9 cellular contexts compared by ENCODE assay signal in the genomic region with DNA sequence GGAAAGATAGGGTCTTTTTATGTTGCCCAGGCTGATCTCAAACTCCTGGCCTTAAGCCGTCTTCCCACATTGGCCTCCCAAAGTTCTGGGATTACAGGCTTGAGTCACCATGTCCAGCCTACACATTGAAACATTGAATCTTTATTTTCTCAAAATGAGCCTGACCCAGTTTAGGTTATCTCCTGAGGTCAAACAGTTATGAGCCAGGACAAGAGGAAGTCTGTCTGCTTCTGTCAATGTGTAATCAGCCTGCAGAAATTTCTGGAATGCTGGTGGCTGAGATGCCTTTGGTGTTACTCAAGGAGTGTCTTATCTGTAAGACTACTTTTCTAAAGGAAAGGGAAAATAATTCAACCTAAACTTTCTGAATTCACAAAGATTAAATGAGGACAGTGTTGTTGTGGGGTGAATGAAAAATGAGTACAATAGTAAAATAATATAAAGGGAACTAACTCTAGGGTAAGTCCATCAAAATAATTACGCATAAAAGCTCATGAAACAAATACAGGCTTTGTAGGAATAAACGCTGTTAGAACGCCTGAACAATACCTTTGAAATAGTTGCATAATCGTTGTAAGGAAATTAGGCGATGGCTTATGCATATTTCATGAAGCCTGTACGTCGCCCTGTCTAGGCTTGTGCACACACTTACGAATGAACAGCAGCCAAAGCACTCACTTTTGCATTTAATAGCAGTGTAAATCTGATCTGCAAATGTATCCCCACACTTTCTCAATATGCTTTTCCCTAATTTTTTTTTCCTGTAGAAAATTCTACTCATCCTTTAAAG.
A peak's percentile ranks its signal among the peaks of the same experiment; 100 is the strongest.
DNase-seq lines count a peak whose midpoint lies in the region; FAIRE-seq and TF ChIP-seq lines count a peak whose summit lies in the region.
"Had no signal": no experiment of that assay in that cellular context is flagged by ENCODE, and none has a peak within 500 bp of the region (broad histone marks: within the 10 kb centered on the region; RNA-seq: fewer than 3 reads in every experiment).

No MANE protein-coding gene starts in this region.

- no peak for TF ChIP-seq CTCF in bronchial epithelial cell (IDR thresholded peaks at IDR 0.05; ENCODE audit: insufficient read depth, low read length, severe bottlenecking)
- no peak for TF ChIP-seq CTCF in liver (IDR thresholded peaks at IDR 0.05; ENCODE audit: low read depth, low read length, missing input control)
- TF ChIP-seq CTCF in uterus (IDR thresholded peaks at IDR 0.05) = no peak

- 70% methylated on average over 9 of the region's 9 CpGs for WGBS in liver

- FAIRE-seq in bronchial epithelial cell (lab: Jason Lieb, UNC) = peak; percentile 88

- no peaks in the 10 kb centered on the region for H3K27me3 ChIP-seq in bronchial epithelial cell (ENCODE audit: control insufficient read depth, insufficient read depth, low read length)
- no peaks in the 10 kb centered on the region for H3K27me3 ChIP-seq in liver (ENCODE audit: control insufficient read depth in 4 of 4, insufficient read depth in 4 of 4, low read length in 3 of 4)
- H3K27me3 ChIP-seq in uterus = no peaks in the 10 kb centered on the region

- no peak for TF ChIP-seq POLR2A in uterus (IDR thresholded peaks at IDR 0.05)

- TF ChIP-seq RAD21 in Ishikawa (IDR thresholded peaks at IDR 0.05; ENCODE audit: low read depth) (no peak), liver (IDR thresholded peaks at IDR 0.05) (no peak)

- no peak overlapping the region for H3K9ac ChIP-seq in liver (ENCODE audit: low read depth in 1 of 2, low read length in 2 of 2)

- TF ChIP-seq EP300 in Ishikawa (IDR thresholded peaks at IDR 0.05; ENCODE audit: borderline replicate concordance) = no peak

- intact Hi-C loops in uterus (cut with DNase I; ENCODE audit: low total_unique reads) = no loop called here

- H3K4me1 ChIP-seq in liver (ENCODE audit: control insufficient read depth in 4 of 4, insufficient read depth in 4 of 4, low read length in 3 of 4) = peaks cover 0 to 4% (median 0%) of the 10 kb centered on the region in 4 donors
- no peaks in the 10 kb centered on the region for H3K4me1 ChIP-seq in uterus

- H3K27ac ChIP-seq in liver (ENCODE audit: low read depth in 1 of 2, low read length in 2 of 2) (no peak overlapping the region), uterus (no peak overlapping the region)

- no peaks in the 10 kb centered on the region for H3K36me3 ChIP-seq in bronchial epithelial cell (ENCODE audit: control insufficient read depth, insufficient read depth, low read length)
- no peaks in the 10 kb centered on the region for H3K36me3 ChIP-seq in liver (ENCODE audit: control insufficient read depth in 4 of 4, insufficient read depth in 3 of 4, low read depth in 1 of 4, low read length in 3 of 4)
- H3K36me3 ChIP-seq in uterus = no peaks in the 10 kb centered on the region

- H3K4me3 ChIP-seq in bronchial epithelial cell (ENCODE audit: low read depth, low read length) (no peak overlapping the region), liver (ENCODE audit: low read depth in 1 of 3, low read length in 3 of 3) (no peak overlapping the region), uterus (no peak overlapping the region)

- H3K9me3 ChIP-seq in liver (ENCODE audit: control insufficient read depth in 4 of 4, low read length in 3 of 4) (no peaks in the 10 kb centered on the region), uterus (no peaks in the 10 kb centered on the region)

- DNase-seq in AG08396 (ENCODE audit: low spot score) (peak; percentile 41), bronchial epithelial cell (ENCODE audit: low read depth) (peak; percentile 98), NCI-H446 (lab: John Stamatoyannopoulos, UW) (no peak), germinal center (ENCODE audit: low spot score) (no peak), uterus (no peak)
- no peak for DNase-seq in activated CD4-positive, alpha-beta T cell treated with anti-CD3 and anti-CD28 coated beads for 1 hour
- DNase-seq: activated naive CD8-positive, alpha-beta T cell treated with anti-CD3 and anti-CD28 coated beads for 36 hours had no signal

TF ChIP-seq in Ishikawa, 13 proteins besides CTCF, POLR2A, EP300 and RAD21:
- TF ChIP-seq EGR1 (IDR thresholded peaks at IDR 0.05) (no peak), TEAD4 (IDR thresholded peaks at IDR 0.05) (peak; percentile 66), CREB1 (IDR thresholded peaks at IDR 0.05; ENCODE audit: low read depth) (no peak), FOXM1 (IDR thresholded peaks at IDR 0.05; ENCODE audit: borderline replicate concordance, low read depth) (no peak), NFIC (IDR thresholded peaks at IDR 0.05) (no peak)
TF ChIP-seq in Ishikawa: peak in this region for 1.

TF ChIP-seq in liver, 16 proteins besides CTCF, POLR2A, EP300 and RAD21:
- TF ChIP-seq GABPA (IDR thresholded peaks at IDR 0.05 in 1 of 2, conservative IDR thresholded peaks at IDR 0.05 in 1 of 2) (no peak), TAF1 (conservative IDR thresholded peaks at IDR 0.05) (no peak), EGR1 (IDR thresholded peaks at IDR 0.05; ENCODE audit: low read depth in 2 of 2) (no peak), FOXA2 (IDR thresholded peaks at IDR 0.05) (no peak), NR2F2 (IDR thresholded peaks at IDR 0.05) (peak; percentile 80)
- TF ChIP-seq, protein P1, sequence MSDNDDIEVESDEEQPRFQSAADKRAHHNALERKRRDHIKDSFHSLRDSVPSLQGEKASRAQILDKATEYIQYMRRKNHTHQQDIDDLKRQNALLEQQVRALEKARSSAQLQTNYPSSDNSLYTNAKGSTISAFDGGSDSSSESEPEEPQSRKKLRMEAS (IDR thresholded peaks at IDR 0.05) = no peak

Comparison
In these comparisons a context has a peak if more than half of its experiments do, and no peak if none do; other contexts are left out.
1. DNase-seq: peak in AG08396 (single experiment) and bronchial epithelial cell (single experiment); none in NCI-H446 (0 of 2), germinal center (single experiment), uterus (0 of 2) and activated CD4-positive, alpha-beta T cell treated with anti-CD3 and anti-CD28 coated beads for 1 hour (single experiment).